Comparison of ENCODE assay signal across 8 cellular contexts in the genomic region with DNA sequence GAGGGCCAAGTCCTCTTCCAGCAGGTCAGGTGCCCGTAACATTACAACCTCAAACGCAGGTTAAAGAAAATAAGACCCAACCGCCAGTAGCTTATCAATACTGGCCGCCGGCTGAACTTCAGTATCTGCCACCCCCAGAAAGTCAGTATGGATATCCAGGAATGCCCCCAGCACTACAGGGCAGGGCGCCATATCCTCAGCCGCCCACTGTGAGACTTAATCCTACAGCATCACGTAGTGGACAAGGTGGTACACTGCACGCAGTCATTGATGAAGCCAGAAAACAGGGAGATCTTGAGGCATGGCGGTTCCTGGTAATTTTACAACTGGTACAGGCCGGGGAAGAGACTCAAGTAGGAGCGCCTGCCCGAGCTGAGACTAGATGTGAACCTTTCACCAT. TPM values are rescaled to one million over a fixed set of nuclear protein-coding genes. Genes with fewer than 3 reads are reported as not detected.
DNase-seq lines count a peak whose midpoint lies in the region; ATAC-seq and TF ChIP-seq lines count a peak whose summit lies in the region.
"Not testable (repeated sequence)": the region's sequence is repeated elsewhere in the genome, so short reads cannot be mapped to it uniquely, and the experiment has no call there.

No MANE protein-coding gene starts in this region.

- not testable (repeated sequence) for H3K9ac ChIP-seq in endodermal cell (ENCODE audit: extremely low read depth, low read length, poor library complexity, severe bottlenecking)

- H3K27ac Mint-ChIP-seq in CD4-positive, alpha-beta T cell; activated CD8-positive, alpha-beta T cell treated with anti-CD3 and anti-CD28 coated beads, Interleukin-2, amount 10 ng/mL, durations not matched to agents 7 days and 5 days; endodermal cell: not testable (repeated sequence)

- POLR2A ChIA-PET in CD4-positive, alpha-beta T cell (lab: Charles Lee); activated CD8-positive, alpha-beta T cell treated with anti-CD3 and anti-CD28 coated beads, Interleukin-2, amount 10 ng/mL, durations not matched to agents 7 days and 5 days (lab: Charles Lee): not testable (repeated sequence)

- 84 to 100% methylated on average over 4 to 10 of the region's 13 CpGs for WGBS in endodermal cell (ENCODE audit: insufficient coverage in 1 of 2, insufficient read length in 1 of 2), 2 experiments

- intact Hi-C loops in CD4-positive, alpha-beta T cell (cut with DNase I, micrococcal nuclease), result not testable (repeated sequence)

- DNase-seq in CD4-positive, alpha-beta T cell, result peak in 4 of 10 experiments; percentile 13 to 33 (median 19)
- not testable (repeated sequence) for DNase-seq in LNCaP clone FGC (ENCODE audit: low read depth); kidney epithelial cell (ENCODE audit: low read depth)
- DNase-seq in activated CD8-positive, alpha-beta T cell treated with anti-CD3 and anti-CD28 coated beads, Interleukin-2, amount 10 ng/mL, durations not matched to agents 7 days and 5 days, result peak; percentile 55
- peak; percentile 89 for DNase-seq in endodermal cell
- DNase-seq in stimulated activated CD4-positive, alpha-beta T cell treated with anti-CD3 and anti-CD28 coated beads, Interleukin-15, amount 100 ng/mL, for 24 hours, result peak; percentile 45

- H3K36me3 ChIP-seq in endodermal cell (ENCODE audit: control insufficient read depth, insufficient read depth, low read length); kidney epithelial cell (ENCODE audit: control insufficient read depth, insufficient read depth, low read length): not testable (repeated sequence)

- peak; percentile 25 for TF ChIP-seq CTCF in CD4-positive, alpha-beta T cell (IDR thresholded peaks at IDR 0.05)
- TF ChIP-seq CTCF in LNCaP clone FGC (IDR thresholded peaks at IDR 0.05; ENCODE audit: control insufficient read depth, extremely low read depth, insufficient read depth) (peak; percentile 32; the same call in 1 of the 2 replicates), endodermal cell (conservative IDR thresholded peaks at IDR 0.05) (peak; percentile 73), kidney epithelial cell (IDR thresholded peaks at IDR 0.05; ENCODE audit: insufficient read depth, low read length, poor library complexity, severe bottlenecking) (peak; percentile 44)

- not testable (repeated sequence) for H3K27me3 Mint-ChIP-seq in CD4-positive, alpha-beta T cell; activated CD8-positive, alpha-beta T cell treated with anti-CD3 and anti-CD28 coated beads, Interleukin-2, amount 10 ng/mL, durations not matched to agents 7 days and 5 days (ENCODE audit: low read depth); endodermal cell (ENCODE audit: insufficient read depth)

- CTCF ChIA-PET in CD4-positive, alpha-beta T cell (lab: Charles Lee), result interaction anchor here (1.8 kb wide), 1 partner anchor 9 kb away, joined by 4 read pairs; no protein-coding TSS in a partner anchor
- CTCF ChIA-PET in activated CD8-positive, alpha-beta T cell treated with anti-CD3 and anti-CD28 coated beads, Interleukin-2, amount 10 ng/mL, durations not matched to agents 7 days and 5 days (lab: Charles Lee), result interaction anchor here (0.8 to 1.1 kb wide), 4 partner anchors 11 to 112 kb away, joined by 3 to 5 read pairs (median 3); no protein-coding TSS in a partner anchor

- not testable (repeated sequence) for H3K9me3 ChIP-seq in CD4-positive, alpha-beta T cell (ENCODE audit: control insufficient read depth, low read length); endodermal cell (ENCODE audit: control insufficient read depth, low read length)

- ATAC-seq in CD4-positive, alpha-beta T cell (ENCODE audit: poor library complexity), result peak; percentile 97
- ATAC-seq in GM18907 (IDR thresholded peaks at IDR 0.05; ENCODE audit: unreplicated experiment) (peak; percentile 80), HG02840 (IDR thresholded peaks at IDR 0.05; ENCODE audit: low FRiP score, unreplicated experiment) (peak; percentile 71)
- peak; percentile 91 for ATAC-seq in activated CD8-positive, alpha-beta T cell treated with anti-CD3 and anti-CD28 coated beads, Interleukin-2, amount 10 ng/mL, durations not matched to agents 7 days and 5 days

- H3K9me3 Mint-ChIP-seq in CD4-positive, alpha-beta T cell; activated CD8-positive, alpha-beta T cell treated with anti-CD3 and anti-CD28 coated beads, Interleukin-2, amount 10 ng/mL, durations not matched to agents 7 days and 5 days (ENCODE audit: insufficient read depth); endodermal cell: not testable (repeated sequence)

- H3K27ac ChIP-seq in CD4-positive, alpha-beta T cell (ENCODE audit: low read depth, low read length); endodermal cell (ENCODE audit: low read depth, low read length): not testable (repeated sequence)

- not testable (repeated sequence) for H3K4me3 Mint-ChIP-seq in CD4-positive, alpha-beta T cell; activated CD8-positive, alpha-beta T cell treated with anti-CD3 and anti-CD28 coated beads, Interleukin-2, amount 10 ng/mL, durations not matched to agents 7 days and 5 days
- H3K4me3 Mint-ChIP-seq in endodermal cell, result peak overlapping the region; percentile 52

- H3K4me1 ChIP-seq in endodermal cell (ENCODE audit: control insufficient read depth, insufficient read depth, low read length), result not testable (repeated sequence)

- not testable (repeated sequence) for H3K36me3 Mint-ChIP-seq in CD4-positive, alpha-beta T cell (ENCODE audit: low read depth); activated CD8-positive, alpha-beta T cell treated with anti-CD3 and anti-CD28 coated beads, Interleukin-2, amount 10 ng/mL, durations not matched to agents 7 days and 5 days (ENCODE audit: low read depth); endodermal cell (ENCODE audit: low read depth)

- H3K4me1 Mint-ChIP-seq in CD4-positive, alpha-beta T cell (ENCODE audit: low read depth); activated CD8-positive, alpha-beta T cell treated with anti-CD3 and anti-CD28 coated beads, Interleukin-2, amount 10 ng/mL, durations not matched to agents 7 days and 5 days (ENCODE audit: low read depth): not testable (repeated sequence)
- H3K4me1 Mint-ChIP-seq in endodermal cell, result peaks cover 22% of the 10 kb centered on the region

- not testable (repeated sequence) for H3K4me3 ChIP-seq in LNCaP clone FGC (ENCODE audit: low read depth, low read length); endodermal cell (ENCODE audit: low read length); kidney epithelial cell (ENCODE audit: low read depth, low read length)

- H3K27me3 ChIP-seq in CD4-positive, alpha-beta T cell (ENCODE audit: control insufficient read depth, insufficient read depth, low read length); endodermal cell (ENCODE audit: control insufficient read depth, insufficient read depth, low read length, poor library complexity, severe bottlenecking); kidney epithelial cell (ENCODE audit: control insufficient read depth, insufficient read depth, low read length): not testable (repeated sequence)

RNA-seq across cellular contexts. Expression of gene RPL24, which starts 7.0 kb away (rescaled TPM):
- 1,000 to 10,000 TPM; 1,722 to 1,769 TPM for total RNA-seq in CD4-positive, alpha-beta T cell
- total RNA-seq in activated CD8-positive, alpha-beta T cell treated with anti-CD3 and anti-CD28 coated beads, Interleukin-2, amount 10 ng/mL, durations not matched to agents 7 days and 5 days, result 100 to 1,000 TPM; 948 to 978 TPM
- 1,000 to 10,000 TPM; 1,708 to 1,749 TPM for total RNA-seq in endodermal cell
- polyA plus RNA-seq in endodermal cell (2013, experiment 1 of 2), result 2,360 TPM
- polyA plus RNA-seq in endodermal cell (2013, experiment 2 of 2), result 2,365 TPM
- 1,361 and 1,576 TPM in 2 replicates for total RNA-seq in kidney epithelial cell

RNA-seq across cellular contexts. Expression of gene ZBTB11, which starts 16.6 kb away (rescaled TPM):
- 10 to 100 TPM; 73.5 to 76.6 TPM for total RNA-seq in CD4-positive, alpha-beta T cell
- 10 to 100 TPM; 30.7 to 33.6 TPM for total RNA-seq in activated CD8-positive, alpha-beta T cell treated with anti-CD3 and anti-CD28 coated beads, Interleukin-2, amount 10 ng/mL, durations not matched to agents 7 days and 5 days
- total RNA-seq in endodermal cell (10 to 100 TPM; 16.8 to 20.9 TPM), kidney epithelial cell (16.9 and 18.3 TPM in 2 replicates)
- 15.0 TPM for polyA plus RNA-seq in endodermal cell (2013, experiment 1 of 2)
- 13.6 TPM for polyA plus RNA-seq in endodermal cell (2013, experiment 2 of 2)

RNA-seq across cellular contexts. Expression of gene CEP97, which starts 30.9 kb away (rescaled TPM):
- 1 to 10 TPM; 6.3 to 6.6 TPM for total RNA-seq in CD4-positive, alpha-beta T cell
- total RNA-seq in activated CD8-positive, alpha-beta T cell treated with anti-CD3 and anti-CD28 coated beads, Interleukin-2, amount 10 ng/mL, durations not matched to agents 7 days and 5 days, result 10 to 100 TPM; 23.3 to 26.2 TPM
- 10 to 100 TPM; 13.7 to 21.3 TPM for total RNA-seq in endodermal cell
- 19.4 TPM for polyA plus RNA-seq in endodermal cell (2013, experiment 1 of 2)
- polyA plus RNA-seq in endodermal cell (2013, experiment 2 of 2), result 19.2 TPM
- total RNA-seq in kidney epithelial cell, result 7.5 and 9.7 TPM in 2 replicates
